Comparison of ENCODE assay signal across 8 cellular contexts in genomic region chr20:44780226-44780625, GRCh38. TPM values are rescaled to one million over a fixed set of nuclear protein-coding genes. Genes with fewer than 3 reads are reported as not detected.
DNase-seq lines count a peak whose midpoint lies in the region; ATAC-seq, FAIRE-seq and TF ChIP-seq lines count a peak whose summit lies in the region.

No MANE protein-coding gene starts in this region.

- peak; percentile 28 to 44 for DNase-seq in A549 (ENCODE audit: low read depth in 1 of 2, low spot score in 1 of 2)
- peak; percentile 23 for DNase-seq in HFFc6
- DNase-seq in activated CD4-positive, alpha-beta memory T cell treated with anti-CD3 and anti-CD28 coated beads for 36 hours = peak; percentile 55
- peak; percentile 28 to 29 for DNase-seq in heart right ventricle
- DNase-seq in stimulated activated CD4-positive, alpha-beta T cell treated with anti-CD3 and anti-CD28 coated beads, Interleukin-4, amount 100 ng/mL, for 24 hours = peak; percentile 28
- no peak for DNase-seq in DMS114 treated with DMSO at 0.1 percent for 48 hours (lab: John Stamatoyannopoulos, UW; ENCODE audit: unreplicated experiment)
- DNase-seq in lower leg skin (ENCODE audit: low spot score in 2 of 2) = no peak

- H3K4me3 Mint-ChIP-seq in HFFc6 = no peak overlapping the region
- H3K4me3 Mint-ChIP-seq in activated CD4-positive, alpha-beta memory T cell treated with anti-CD3 and anti-CD28 coated beads for 36 hours = no peak overlapping the region

- POLR2A ChIA-PET in A549 (lab: Yijun Ruan, JAX) = no interaction called here
- POLR2A ChIA-PET in activated CD4-positive, alpha-beta memory T cell treated with anti-CD3 and anti-CD28 coated beads for 36 hours (lab: Charles Lee) = no interaction called here

- H3K4me3 ChIP-seq in A549 = no peak overlapping the region
- H3K4me3 ChIP-seq in heart right ventricle = no peak overlapping the region
- no peak overlapping the region for H3K4me3 ChIP-seq in lower leg skin (ENCODE audit: low read depth, poor library complexity, severe bottlenecking)

- TF ChIP-seq POLR2A in A549 (IDR thresholded peaks at IDR 0.05; ENCODE audit: low read length) (no peak), lower leg skin (IDR thresholded peaks at IDR 0.05) (no peak)

- ATAC-seq in A549 (peak; percentile 48 to 62; a peak in 3 of 6 replicates), heart right ventricle (no peak), GM21737 (IDR thresholded peaks at IDR 0.05; ENCODE audit: unreplicated experiment) (no peak)

- 34% methylated on average over 5 of the region's 5 CpGs for WGBS in A549 (ENCODE audit: missing lambda C conversion rate)
- 24 to 27% methylated on average over 5 of the region's 5 CpGs for WGBS in heart right ventricle, 2 donors
- WGBS in lower leg skin, 2 donors = 20 to 27% methylated on average over 5 of the region's 5 CpGs

- CTCF ChIA-PET in A549 (lab: Yijun Ruan, JAX) = interaction anchor here (2.7 kb wide), 1 partner anchor 16 kb away, joined by 7 read pairs; no protein-coding TSS in a partner anchor
- CTCF ChIA-PET in activated CD4-positive, alpha-beta memory T cell treated with anti-CD3 and anti-CD28 coated beads for 36 hours (lab: Charles Lee) = no interaction called here

- TF ChIP-seq CTCF in A549 (IDR thresholded peaks at IDR 0.05) (no peak), HFFc6 (IDR thresholded peaks at IDR 0.05) (no peak), heart right ventricle (IDR thresholded peaks at IDR 0.05) (no peak), lower leg skin (IDR thresholded peaks at IDR 0.05) (no peak)

- H3K27ac Mint-ChIP-seq in HFFc6 = no peak overlapping the region
- H3K27ac Mint-ChIP-seq in activated CD4-positive, alpha-beta memory T cell treated with anti-CD3 and anti-CD28 coated beads for 36 hours = no peak overlapping the region

- H3K4me1 ChIP-seq in A549 = no peaks in the 10 kb centered on the region
- no peaks in the 10 kb centered on the region for H3K4me1 ChIP-seq in heart right ventricle

- intact Hi-C loops in activated CD4-positive, alpha-beta memory T cell treated with anti-CD3 and anti-CD28 coated beads for 36 hours (cut with micrococcal nuclease) = no loop called here
- intact Hi-C loops in heart right ventricle (cut with DNase I) = no loop called here
- intact Hi-C loops in lower leg skin (cut with DNase I; ENCODE audit: low total_unique reads) = no loop called here

- H3K9me3 Mint-ChIP-seq in HFFc6 = no peaks in the 10 kb centered on the region
- H3K9me3 Mint-ChIP-seq in activated CD4-positive, alpha-beta memory T cell treated with anti-CD3 and anti-CD28 coated beads for 36 hours = no peaks in the 10 kb centered on the region

- H3K4me2 ChIP-seq in A549 = no peak overlapping the region

- peaks cover 4% of the 10 kb centered on the region for H3K27me3 Mint-ChIP-seq in HFFc6 (ENCODE audit: insufficient read depth)
- peaks cover 11% of the 10 kb centered on the region for H3K27me3 Mint-ChIP-seq in activated CD4-positive, alpha-beta memory T cell treated with anti-CD3 and anti-CD28 coated beads for 36 hours

- H3K27ac ChIP-seq in A549 (no peak overlapping the region), heart right ventricle (no peak overlapping the region)

- TF ChIP-seq EP300 in A549 (IDR thresholded peaks at IDR 0.05) = no peak

- no peaks in the 10 kb centered on the region for H3K4me1 Mint-ChIP-seq in HFFc6 (ENCODE audit: low read depth)
- H3K4me1 Mint-ChIP-seq in activated CD4-positive, alpha-beta memory T cell treated with anti-CD3 and anti-CD28 coated beads for 36 hours (ENCODE audit: low read depth) = no peaks in the 10 kb centered on the region

- FAIRE-seq in A549 (lab: Jason Lieb, UNC) = no peak

- TF ChIP-seq RAD21 in A549 (conservative IDR thresholded peaks at IDR 0.05 in 1 of 2, IDR thresholded peaks at IDR 0.05 in 1 of 2) = no peak

- peaks cover 0 to 3% (median 0%) of the 10 kb centered on the region in 7 donors for H3K27me3 ChIP-seq in heart right ventricle

- H3K9me3 ChIP-seq in A549 (no peaks in the 10 kb centered on the region), heart right ventricle (no peaks in the 10 kb centered on the region)

- H3K36me3 ChIP-seq in heart right ventricle = no peaks in the 10 kb centered on the region

- no peaks in the 10 kb centered on the region for H3K36me3 Mint-ChIP-seq in HFFc6 (ENCODE audit: low read depth)
- H3K36me3 Mint-ChIP-seq in activated CD4-positive, alpha-beta memory T cell treated with anti-CD3 and anti-CD28 coated beads for 36 hours = no peaks in the 10 kb centered on the region

TF ChIP-seq in A549, 52 proteins besides CTCF, POLR2A, EP300 and RAD21 (continues in another document):
- no peak for TF ChIP-seq CHD2 (IDR thresholded peaks at IDR 0.05; ENCODE audit: low read length, partially characterized antibody)
- TF ChIP-seq EHMT2 (IDR thresholded peaks at IDR 0.05; ENCODE audit: low read depth) = peak; percentile 92
- no peak for TF ChIP-seq USF2 (IDR thresholded peaks at IDR 0.05)
- TF ChIP-seq RNF2 (IDR thresholded peaks at IDR 0.05; ENCODE audit: borderline replicate concordance, low read depth) = no peak
- no peak for TF ChIP-seq EHF (CRISPR knock-in tag; IDR thresholded peaks at IDR 0.05)
- no peak for TF ChIP-seq BCL3 (IDR thresholded peaks at IDR 0.05)
- no peak for TF ChIP-seq HOXB13 (CRISPR knock-in tag; IDR thresholded peaks at IDR 0.05; ENCODE audit: low read depth)
- TF ChIP-seq PHF8 (IDR thresholded peaks at IDR 0.05; ENCODE audit: borderline replicate concordance, low read depth) = no peak
- no peak for TF ChIP-seq KDM1A (IDR thresholded peaks at IDR 0.05; ENCODE audit: low read depth)
- TF ChIP-seq TP53 (CRISPR knock-in tag; IDR thresholded peaks at IDR 0.05) = no peak

RNA-seq across cellular contexts. Expression of gene RIMS4, which starts 30.1 kb away (rescaled TPM):
- 0.39 and 0.56 TPM in 2 replicates for polyA plus RNA-seq in A549 (2011; rRNA removed)
- polyA plus RNA-seq in A549 (2012; cell fraction: cytosol; rRNA removed) = 0.73 and 0.95 TPM in 2 replicates
- polyA plus RNA-seq in A549 (2012; cell fraction: nucleus; rRNA removed) = 1.00 and 1.1 TPM in 2 replicates
- 1.3 to 1.6 TPM (median 1.3 TPM) in 3 replicates for polyA plus RNA-seq in A549 (2017; fragmentation: RNase III; extraction: RNeasy Plus Mini Kit Qiagen cat#74134 plus additional on column Dnase treatment)
- 0.83 and 0.91 TPM in 2 replicates for polyA minus RNA-seq in A549 (2011; rRNA and poly(A)+ RNA removed)
- not detected for total RNA-seq in HFFc6 (2021; fragmentation: NEBNext Ultra II Directional; extraction: Animal tissue kit (Norgen Biotek cat#: 25700))
- total RNA-seq in activated CD4-positive, alpha-beta memory T cell treated with anti-CD3 and anti-CD28 coated beads for 36 hours = not detected
- under 1 TPM in 6 of 10 donors, not detected in 4; 0.05 to 0.42 (median 0.18) TPM for total RNA-seq in heart right ventricle
- polyA plus RNA-seq in heart right ventricle = under 1 TPM in 1 of 2 donors, not detected in 1; 0.04 TPM
- under 1 TPM in 3 of 4 donors, not detected in 1; 0.12 to 0.91 (median 0.39) TPM for total RNA-seq in lower leg skin

RNA-seq across cellular contexts. Expression of gene KCNK15, which starts 34.6 kb away (rescaled TPM):
- 0.33 and 0.49 TPM in 2 replicates for polyA plus RNA-seq in A549 (2011; rRNA removed)
- polyA plus RNA-seq in A549 (2012; cell fraction: cytosol; rRNA removed) = 0.73 and 1.3 TPM in 2 replicates
- 0.76 and 0.90 TPM in 2 replicates for polyA plus RNA-seq in A549 (2012; cell fraction: nucleus; rRNA removed)
- polyA plus RNA-seq in A549 (2017; fragmentation: RNase III; extraction: RNeasy Plus Mini Kit Qiagen cat#74134 plus additional on column Dnase treatment) = 0.41 to 0.67 TPM (median 0.43 TPM) in 3 replicates
- polyA minus RNA-seq in A549 (2011; rRNA and poly(A)+ RNA removed) = 0.58 and 0.66 TPM in 2 replicates
- total RNA-seq in HFFc6 (2021; fragmentation: NEBNext Ultra II Directional; extraction: Animal tissue kit (Norgen Biotek cat#: 25700)) = under 1 TPM in 5 of 6 experiments, not detected in 1; 0.07 to 0.28 (median 0.21) TPM
- total RNA-seq in activated CD4-positive, alpha-beta memory T cell treated with anti-CD3 and anti-CD28 coated beads for 36 hours = under 1 TPM; 0.71 to 0.77 TPM
- total RNA-seq in heart right ventricle = under 1 TPM; 0.13 to 0.82 (median 0.38) TPM
- under 1 TPM; 0.22 to 0.54 TPM for polyA plus RNA-seq in heart right ventricle
- total RNA-seq in lower leg skin = 1 to 10 TPM; 1.5 to 3.5 (median 2.5) TPM

Comparison
In these comparisons a context has a peak if more than half of its experiments do, and no peak if none do; other contexts are left out.
1. ATAC-seq: peak in A549 (2 of 2); none in heart right ventricle (0 of 8) and GM21737 (single experiment).
2. DNase-seq: peak in A549 (2 of 2), HFFc6 (single experiment), activated CD4-positive, alpha-beta memory T cell treated with anti-CD3 and anti-CD28 coated beads for 36 hours (single experiment), heart right ventricle (2 of 2) and stimulated activated CD4-positive, alpha-beta T cell treated with anti-CD3 and anti-CD28 coated beads, Interleukin-4, amount 100 ng/mL, for 24 hours (single experiment); none in DMS114 treated with DMSO at 0.1 percent for 48 hours (single experiment) and lower leg skin (0 of 2).